10 cellular contexts compared by ENCODE assay signal in the genomic region with DNA sequence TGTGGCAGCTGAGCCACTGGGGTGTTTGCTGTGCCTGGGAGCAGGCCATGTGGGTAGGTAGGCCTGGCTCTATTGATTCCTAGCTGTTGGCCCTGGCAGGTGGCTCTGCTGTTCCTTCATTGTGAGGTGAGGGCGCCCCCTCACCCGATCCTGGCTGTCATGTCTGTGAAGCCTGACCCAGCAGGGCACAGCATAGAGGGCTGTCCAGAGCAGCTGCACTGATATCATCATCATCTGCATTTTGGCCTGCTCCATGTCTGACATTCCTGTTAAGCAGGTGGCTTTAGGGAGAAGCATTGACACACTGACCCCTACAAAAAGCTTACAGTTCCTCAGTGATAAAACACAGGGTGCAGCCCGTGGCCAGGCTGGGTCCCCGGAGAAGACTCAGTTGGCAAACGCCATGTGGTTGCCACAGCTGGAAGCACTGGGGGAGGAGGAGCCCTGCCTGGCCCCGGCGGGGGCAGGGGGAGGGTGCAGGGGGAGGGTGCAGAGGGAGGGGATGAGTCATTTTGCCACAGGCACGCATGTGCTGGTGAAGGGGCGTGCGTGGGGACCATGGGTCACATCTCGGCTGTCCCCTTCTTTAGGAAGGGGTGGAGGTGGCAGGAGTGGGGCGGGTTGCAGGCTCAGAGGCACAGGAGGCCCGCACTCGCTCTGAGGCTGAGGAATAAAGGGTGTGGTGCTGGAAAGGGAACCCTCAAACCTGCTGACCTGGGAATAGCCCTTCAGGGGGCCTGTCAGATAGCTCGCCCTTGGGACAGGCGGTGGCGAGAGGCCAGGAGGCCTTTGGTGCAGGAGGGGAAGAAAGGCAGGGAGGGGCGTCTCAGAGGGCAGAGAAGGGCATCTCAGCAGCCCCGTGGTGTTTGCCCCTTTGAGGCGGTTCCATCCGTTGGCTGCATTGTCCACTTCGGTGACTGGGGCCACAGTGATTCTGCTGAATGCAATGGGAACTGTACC. TPM values are rescaled to one million over a fixed set of nuclear protein-coding genes. Genes with fewer than 3 reads are reported as not detected.
DNase-seq lines count a peak whose midpoint lies in the region; ATAC-seq lines count a peak whose summit lies in the region.
"Had no signal": no experiment of that assay in that cellular context is flagged by ENCODE, and none has a peak within 500 bp of the region (broad histone marks: within the 10 kb centered on the region; RNA-seq: fewer than 3 reads in every experiment).

No MANE protein-coding gene starts in this region.

- no peak overlapping the region for H3K4me3 Mint-ChIP-seq in natural killer cell treated with Interleukin-12 subunit alpha and Interleukin-12 subunit beta and Interleukin-15 and Interleukin-18, amount 100 ng/mL, for 72 hours

- DNase-seq in M059J (ENCODE audit: low read depth) (peak; percentile 10), DMS114 treated with DMSO at 0.1 percent for 48 hours (lab: John Stamatoyannopoulos, UW; ENCODE audit: unreplicated experiment) (no peak), NCI-H226 (no peak)
- peak; percentile 68 for DNase-seq in activated CD8-positive, alpha-beta memory T cell treated with anti-CD3 and anti-CD28 coated beads, Interleukin-2, amount 50 U/mL, for 1 hour (ENCODE audit: extremely low read depth)
- DNase-seq in natural killer cell treated with Interleukin-12 subunit alpha and Interleukin-12 subunit beta and Interleukin-15 and Interleukin-18, amount 100 ng/mL, for 72 hours (ENCODE audit: low spot score): peak; percentile 93

- peaks cover 18 to 50% of the 10 kb centered on the region in 2 donors for H3K4me1 Mint-ChIP-seq in natural killer cell treated with Interleukin-12 subunit alpha and Interleukin-12 subunit beta and Interleukin-15 and Interleukin-18, amount 100 ng/mL, for 72 hours (ENCODE audit: low read depth in 2 of 2)

- H3K27ac Mint-ChIP-seq in natural killer cell treated with Interleukin-12 subunit alpha and Interleukin-12 subunit beta and Interleukin-15 and Interleukin-18, amount 100 ng/mL, for 72 hours: no peak overlapping the region

- H3K36me3 Mint-ChIP-seq in natural killer cell treated with Interleukin-12 subunit alpha and Interleukin-12 subunit beta and Interleukin-15 and Interleukin-18, amount 100 ng/mL, for 72 hours: peaks cover 17% of the 10 kb centered on the region

- no peaks in the 10 kb centered on the region for H3K9me3 Mint-ChIP-seq in natural killer cell treated with Interleukin-12 subunit alpha and Interleukin-12 subunit beta and Interleukin-15 and Interleukin-18, amount 100 ng/mL, for 72 hours

- ATAC-seq in GM18907 (IDR thresholded peaks at IDR 0.05; ENCODE audit: unreplicated experiment): peak; percentile 32
- peak; percentile 81 to 89 for ATAC-seq in natural killer cell treated with Interleukin-12 subunit alpha and Interleukin-12 subunit beta and Interleukin-15 and Interleukin-18, amount 100 ng/mL, for 72 hours
- ATAC-seq in HG03469 (IDR thresholded peaks at IDR 0.05; ENCODE audit: unreplicated experiment): no peak
- no peak for ATAC-seq in GM21619 (IDR thresholded peaks at IDR 0.05; ENCODE audit: unreplicated experiment)

- no peaks in the 10 kb centered on the region for H3K27me3 Mint-ChIP-seq in natural killer cell treated with Interleukin-12 subunit alpha and Interleukin-12 subunit beta and Interleukin-15 and Interleukin-18, amount 100 ng/mL, for 72 hours

RNA-seq across cellular contexts. Expression of gene IKZF1, which starts 31.6 kb away (rescaled TPM):
- not detected in 2 replicates for total RNA-seq in M059J (2014; rRNA removed; shearing (Covaris generic))
- total RNA-seq in natural killer cell treated with Interleukin-12 subunit alpha and Interleukin-12 subunit beta and Interleukin-15 and Interleukin-18, amount 100 ng/mL, for 72 hours: 100 to 1,000 TPM; 290 to 416 TPM
- total RNA-seq: glomerular endothelial cell, HT1080 had no signal

Comparison
In these comparisons a context has a peak if more than half of its experiments do, and no peak if none do; other contexts are left out.
1. ATAC-seq: peak in GM18907 (single experiment) and natural killer cell treated with Interleukin-12 subunit alpha and Interleukin-12 subunit beta and Interleukin-15 and Interleukin-18, amount 100 ng/mL, for 72 hours (2 of 2); none in HG03469 (single experiment) and GM21619 (single experiment).
2. DNase-seq: peak in M059J (single experiment), activated CD8-positive, alpha-beta memory T cell treated with anti-CD3 and anti-CD28 coated beads, Interleukin-2, amount 50 U/mL, for 1 hour (single experiment) and natural killer cell treated with Interleukin-12 subunit alpha and Interleukin-12 subunit beta and Interleukin-15 and Interleukin-18, amount 100 ng/mL, for 72 hours (single experiment); none in DMS114 treated with DMSO at 0.1 percent for 48 hours (single experiment) and NCI-H226 (single experiment).
3. RNA of gene IKZF1, which starts 31.6 kb away (total RNA-seq): 290 to 416 TPM in natural killer cell treated with Interleukin-12 subunit alpha and Interleukin-12 subunit beta and Interleukin-15 and Interleukin-18, amount 100 ng/mL, for 72 hours; not detected in M059J; every median in the first group is over 100 times any median in the second.